Comparison of ENCODE assay signal across 22 cellular contexts in genomic region chr5:108341866-108342265, GRCh38.
"Had no signal": no experiment of that assay in that cellular context is flagged by ENCODE, and none has a peak within 500 bp of the region (broad histone marks: within the 10 kb centered on the region; RNA-seq: fewer than 3 reads in every experiment).

No MANE protein-coding gene starts in this region.

- H3K9me3 ChIP-seq: SJCRH30 had no signal

- H3K4me3 Mint-ChIP-seq: IgD-negative memory B cell had no signal

- H3K36me3 ChIP-seq: SJCRH30 had no signal

- H3K4me1 ChIP-seq: SJCRH30 had no signal

- H3K4me3 ChIP-seq: SJCRH30 had no signal

- ATAC-seq: HepG2, SK-N-SH treated with all-trans-retinoic acid at 6 μM for 48 hours had no signal

- H3K27me3 Mint-ChIP-seq: IgD-negative memory B cell had no signal

- FAIRE-seq: HepG2, RCC 7860 had no signal

- H3K27ac ChIP-seq: SJCRH30 had no signal

- DNase-seq: KBM-7, MV-4-11, NCI-H1048, NCI-H1105, NCI-H1417, NCI-H1436 treated with DMSO at 0.1 percent for 48 hours, NCI-H1694 treated with DMSO at 0.1 percent for 48 hours, NCI-H1930, NCI-H2081, NCI-H2107, NCI-H226, NCI-H446, NCI-H510A, NCI-H524 treated with DMSO at 0.1 percent for 48 hours, NCI-H774, RPMI8226, SHP77 treated with DMSO at 0.1 percent for 48 hours, SJCRH30 had no signal

- H3K27me3 ChIP-seq: SJCRH30 had no signal
